8 cellular contexts compared by ENCODE assay signal in the genomic region with DNA sequence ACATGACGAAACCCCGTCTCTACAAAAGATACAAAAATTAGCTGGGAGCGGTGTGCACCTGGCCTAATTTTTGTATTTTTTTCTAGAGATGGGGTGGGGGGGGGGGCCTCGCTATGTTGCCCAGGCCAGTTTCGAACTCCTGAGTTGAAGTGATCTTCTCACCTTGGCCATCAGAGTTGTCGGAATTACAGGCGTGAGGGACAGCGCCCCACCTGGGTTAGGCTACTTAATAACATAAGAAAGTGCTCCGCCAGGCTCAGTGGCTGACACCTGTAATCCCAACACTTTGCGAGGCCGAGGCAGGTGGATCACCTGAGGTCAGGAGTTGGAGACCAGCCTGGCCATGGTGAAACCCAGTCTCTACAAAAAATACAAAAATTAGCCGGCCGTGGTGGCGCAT.
DNase-seq lines count a peak whose midpoint lies in the region; ATAC-seq and TF ChIP-seq lines count a peak whose summit lies in the region.
"Not testable (repeated sequence)": the region's sequence is repeated elsewhere in the genome, so short reads cannot be mapped to it uniquely, and the experiment has no call there.

No MANE protein-coding gene starts in this region.

- H3K36me3 ChIP-seq in Caco-2 (ENCODE audit: control insufficient read depth, insufficient read depth, low read length); Loucy (ENCODE audit: insufficient read depth, low read length); breast epithelium; rectal smooth muscle tissue (ENCODE audit: control insufficient read depth, insufficient read depth, low read length); upper lobe of right lung: not testable (repeated sequence)

- not testable (repeated sequence) for TF ChIP-seq CTCF in Caco-2 (IDR thresholded peaks at IDR 0.05; ENCODE audit: insufficient read depth in 1 of 2, low read depth in 1 of 2, low read length in 1 of 2, severe bottlenecking in 1 of 2, unreplicated experiment in 1 of 2); Loucy (conservative IDR thresholded peaks at IDR 0.05; ENCODE audit: low read length); breast epithelium (IDR thresholded peaks at IDR 0.05); foreskin fibroblast (IDR thresholded peaks at IDR 0.05; ENCODE audit: low read depth, low read length); upper lobe of right lung (IDR thresholded peaks at IDR 0.05)

- H3K4me2 ChIP-seq in Loucy (ENCODE audit: low read depth, low read length, poor library complexity, severe bottlenecking), result peak overlapping the region; percentile 79

- intact Hi-C loops in Caco-2 (cut with micrococcal nuclease; ENCODE audit: unreplicated experiment); breast epithelium (cut with DNase I; ENCODE audit: low total_unique reads); upper lobe of right lung (cut with DNase I): not testable (repeated sequence)

- not testable (repeated sequence) for TF ChIP-seq POLR2A in breast epithelium (IDR thresholded peaks at IDR 0.05)

- H4K20me1 ChIP-seq in Loucy (ENCODE audit: insufficient read depth, low read length, poor library complexity, severe bottlenecking), result not testable (repeated sequence)

- POLR2A ChIA-PET in Caco-2 (lab: Charles Lee), result interaction anchor here (0.8 kb wide), 1 partner anchor 93 kb away, joined by 3 read pairs; a partner anchor contains a TSS
- POLR2A ChIA-PET in activated CD4-positive, alpha-beta T cell treated with anti-CD3 and anti-CD28 coated beads, Interleukin-2, amount 10 ng/mL, durations not matched to agents 7 days and 5 days (lab: Charles Lee), result not testable (repeated sequence)

- not testable (repeated sequence) for DNase-seq in Caco-2; activated CD4-positive, alpha-beta T cell treated with anti-CD3 and anti-CD28 coated beads, Interleukin-2, amount 10 ng/mL, durations not matched to agents 7 days and 5 days; breast epithelium (ENCODE audit: low spot score in 2 of 2); foreskin fibroblast; memory B cell (ENCODE audit: low spot score in 2 of 2); upper lobe of right lung

- H3K9ac ChIP-seq in Loucy (ENCODE audit: low read depth, low read length, poor library complexity, severe bottlenecking), result peak overlapping the region; percentile 70
- H3K9ac ChIP-seq in rectal smooth muscle tissue (ENCODE audit: low read length), result not testable (repeated sequence)

- peaks cover 10% of the 10 kb centered on the region for H3K9me3 Mint-ChIP-seq in Caco-2 (ENCODE audit: unreplicated experiment)
- not testable (repeated sequence) for H3K9me3 Mint-ChIP-seq in activated CD4-positive, alpha-beta T cell treated with anti-CD3 and anti-CD28 coated beads, Interleukin-2, amount 10 ng/mL, durations not matched to agents 7 days and 5 days; memory B cell

- not testable (repeated sequence) for H3K4me1 ChIP-seq in Caco-2; Loucy (ENCODE audit: insufficient read depth, low read length, poor library complexity, severe bottlenecking); breast epithelium; rectal smooth muscle tissue (ENCODE audit: control insufficient read depth, insufficient read depth, low read length); upper lobe of right lung

- H3K27me3 Mint-ChIP-seq in Caco-2 (ENCODE audit: insufficient read depth, unreplicated experiment); activated CD4-positive, alpha-beta T cell treated with anti-CD3 and anti-CD28 coated beads, Interleukin-2, amount 10 ng/mL, durations not matched to agents 7 days and 5 days; memory B cell: not testable (repeated sequence)

- peak overlapping the region; percentile 85 to 87 for H3K27ac ChIP-seq in breast epithelium
- H3K27ac ChIP-seq in rectal smooth muscle tissue (ENCODE audit: low read depth, low read length), result peak overlapping the region; percentile 79
- H3K27ac ChIP-seq in upper lobe of right lung, result peak overlapping the region; percentile 87

- H3K27me3 ChIP-seq in Caco-2 (replicated peaks; ENCODE audit: control insufficient read depth, insufficient read depth, low read length); breast epithelium; rectal smooth muscle tissue (ENCODE audit: control insufficient read depth, insufficient read depth, low read length); upper lobe of right lung: not testable (repeated sequence)
- H3K27me3 ChIP-seq in Loucy (ENCODE audit: insufficient read depth, low read length, poor library complexity, severe bottlenecking), result peaks cover 24% of the 10 kb centered on the region

- H3K36me3 Mint-ChIP-seq in Caco-2 (ENCODE audit: insufficient read depth, unreplicated experiment); activated CD4-positive, alpha-beta T cell treated with anti-CD3 and anti-CD28 coated beads, Interleukin-2, amount 10 ng/mL, durations not matched to agents 7 days and 5 days (ENCODE audit: low read depth); memory B cell: not testable (repeated sequence)

- H3F3A ChIP-seq in Loucy (ENCODE audit: low read depth), result not testable (repeated sequence)

- not testable (repeated sequence) for H3K27ac Mint-ChIP-seq in Caco-2 (ENCODE audit: unreplicated experiment)
- H3K27ac Mint-ChIP-seq in activated CD4-positive, alpha-beta T cell treated with anti-CD3 and anti-CD28 coated beads, Interleukin-2, amount 10 ng/mL, durations not matched to agents 7 days and 5 days, result peak overlapping the region; percentile 100
- peak overlapping the region; percentile 97 for H3K27ac Mint-ChIP-seq in memory B cell

- H3K4me3 ChIP-seq in Caco-2 (ENCODE audit: low read depth, low read length) (peak overlapping the region; percentile 49), Loucy (ENCODE audit: low read length, poor library complexity, severe bottlenecking) (peak overlapping the region; percentile 75), breast epithelium (peak overlapping the region; percentile 40 to 69 (median 58)), foreskin fibroblast (ENCODE audit: low read depth in 1 of 2, low read length in 2 of 2) (peak overlapping the region; percentile 61 to 63), rectal smooth muscle tissue (ENCODE audit: low read length) (peak overlapping the region; percentile 80), upper lobe of right lung (peak overlapping the region; percentile 60)

- CTCF ChIA-PET in Caco-2 (lab: Charles Lee), result not testable (repeated sequence)
- CTCF ChIA-PET in activated CD4-positive, alpha-beta T cell treated with anti-CD3 and anti-CD28 coated beads, Interleukin-2, amount 10 ng/mL, durations not matched to agents 7 days and 5 days (lab: Charles Lee), result interaction anchor here (1.0 kb wide), 1 partner anchor 21 kb away, joined by 5 read pairs; no protein-coding TSS in a partner anchor

- H3K79me2 ChIP-seq in Loucy (ENCODE audit: insufficient read depth, low read length), result not testable (repeated sequence)

- ATAC-seq in memory B cell (ENCODE audit: low read depth); upper lobe of right lung: not testable (repeated sequence)

- H3K9me2 ChIP-seq in Loucy (replicated peaks; ENCODE audit: low read depth, low read length), result not testable (repeated sequence)

- not testable (repeated sequence) for H2AFZ ChIP-seq in Loucy (ENCODE audit: low read length)

- H3K9me3 ChIP-seq in Caco-2; Loucy (ENCODE audit: insufficient read depth, low read depth, low read length); breast epithelium; upper lobe of right lung: not testable (repeated sequence)

- H3K4me3 Mint-ChIP-seq in Caco-2 (ENCODE audit: unreplicated experiment) (peak overlapping the region; percentile 90), memory B cell (peak overlapping the region; percentile 89)
- H3K4me3 Mint-ChIP-seq in activated CD4-positive, alpha-beta T cell treated with anti-CD3 and anti-CD28 coated beads, Interleukin-2, amount 10 ng/mL, durations not matched to agents 7 days and 5 days, result peak overlapping the region; percentile 97

- H3K4me1 Mint-ChIP-seq in Caco-2 (ENCODE audit: low read depth, unreplicated experiment), result peaks cover 11% of the 10 kb centered on the region
- peaks cover 15% of the 10 kb centered on the region for H3K4me1 Mint-ChIP-seq in activated CD4-positive, alpha-beta T cell treated with anti-CD3 and anti-CD28 coated beads, Interleukin-2, amount 10 ng/mL, durations not matched to agents 7 days and 5 days
- not testable (repeated sequence) for H3K4me1 Mint-ChIP-seq in memory B cell

- not testable (repeated sequence) for BruUV-seq in Caco-2 (replicated peaks; lab: Mats Ljungman, UMichigan)
